In genomic region chr10:66204838-66205237, GRCh38 we compare ENCODE assay signal across 1 cellular context.
TF ChIP-seq lines count a peak whose summit lies in the region.

No MANE protein-coding gene starts in this region.

TF ChIP-seq in HepG2, 621 proteins besides CTCF, POLR2A, EP300 and RAD21 (continued from another document):
- no peak for TF ChIP-seq ZNF567 (CRISPR knock-in tag; IDR thresholded peaks at IDR 0.05; ENCODE audit: borderline replicate concordance)
- no peak for TF ChIP-seq ZFP91 (CRISPR knock-in tag; IDR thresholded peaks at IDR 0.05; ENCODE audit: borderline replicate concordance)
- TF ChIP-seq, protein P1, sequence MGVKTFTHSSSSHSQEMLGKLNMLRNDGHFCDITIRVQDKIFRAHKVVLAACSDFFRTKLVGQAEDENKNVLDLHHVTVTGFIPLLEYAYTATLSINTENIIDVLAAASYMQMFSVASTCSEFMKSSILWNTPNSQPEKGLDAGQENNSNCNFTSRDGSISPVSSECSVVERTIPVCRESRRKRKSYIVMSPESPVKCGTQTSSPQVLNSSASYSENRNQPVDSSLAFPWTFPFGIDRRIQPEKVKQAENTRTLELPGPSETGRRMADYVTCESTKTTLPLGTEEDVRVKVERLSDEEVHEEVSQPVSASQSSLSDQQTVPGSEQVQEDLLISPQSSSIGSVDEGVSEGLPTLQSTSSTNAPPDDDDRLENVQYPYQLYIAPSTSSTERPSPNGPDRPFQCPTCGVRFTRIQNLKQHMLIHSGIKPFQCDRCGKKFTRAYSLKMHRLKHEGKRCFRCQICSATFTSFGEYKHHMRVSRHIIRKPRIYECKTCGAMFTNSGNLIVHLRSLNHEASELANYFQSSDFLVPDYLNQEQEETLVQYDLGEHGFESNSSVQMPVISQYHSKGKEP (CRISPR knock-in tag; IDR thresholded peaks at IDR 0.05) = no peak
